20 cellular contexts compared by ENCODE assay signal in the genomic region with DNA sequence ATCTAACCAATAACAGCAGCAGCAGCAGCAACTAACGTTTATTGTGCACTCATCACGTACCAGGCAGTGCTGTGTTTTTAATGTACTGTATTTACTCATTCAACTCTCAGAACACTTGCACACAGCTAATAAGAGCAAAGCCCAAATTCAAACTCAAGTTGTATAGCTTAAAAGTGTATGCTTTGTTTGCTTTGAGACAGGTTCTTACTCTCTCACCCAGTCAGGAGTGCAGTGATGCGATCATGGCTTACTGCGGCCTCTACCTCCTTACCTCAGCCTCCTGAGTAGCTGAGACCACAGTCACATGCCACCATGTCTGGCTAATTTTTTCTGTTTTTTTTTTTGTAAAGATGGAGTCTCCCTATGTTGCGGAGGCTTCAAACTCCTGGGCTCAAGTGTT.
DNase-seq lines count a peak whose midpoint lies in the region; ATAC-seq and TF ChIP-seq lines count a peak whose summit lies in the region.
"Had no signal": no experiment of that assay in that cellular context is flagged by ENCODE, and none has a peak within 500 bp of the region (broad histone marks: within the 10 kb centered on the region; RNA-seq: fewer than 3 reads in every experiment).

No MANE protein-coding gene starts in this region.

- no peaks in the 10 kb centered on the region for H3K79me2 ChIP-seq in H9 (ENCODE audit: insufficient read depth, low read length)

- DNase-seq in NCI-H345 (lab: John Stamatoyannopoulos, UW) (peak; percentile 34), NCI-H345 treated with DMSO at 0.1 percent for 48 hours (lab: John Stamatoyannopoulos, UW; ENCODE audit: unreplicated experiment) (no peak), H9 (no peak), left lung (no peak), aorta (no peak)
- DNase-seq in activated CD4-positive, CD25-positive, alpha-beta regulatory T cell treated with anti-CD3 and anti-CD28 coated beads, Interleukin-2, amount 50 U/mL, for 72 hours, result no peak
- DNase-seq: AML-193; Calu3; CD8-positive, alpha-beta T cell; DMS53; H7; HFFc6; KG1; NCI-H1105 treated with DMSO at 0.1 percent for 48 hours; NCI-H2081 treated with DMSO at 0.1 percent for 48 hours; NCI-H748 treated with DMSO at 0.1 percent for 48 hours; OCI-M1; Right ventricle myocardium superior had no signal

- intact Hi-C loops in left lung (cut with DNase I) (no loop called here), aorta (cut with DNase I) (no loop called here)

- H4K8ac ChIP-seq in H9 (replicated peaks; ENCODE audit: insufficient read length, low read depth, low read length), result no peak overlapping the region

- H3T11ph ChIP-seq in H9 (ENCODE audit: low read length), result no peak overlapping the region

- H2AFZ ChIP-seq in H9 (ENCODE audit: low read length), result no peak overlapping the region

- no peak overlapping the region for H2BK15ac ChIP-seq in H9 (ENCODE audit: low read depth, low read length)

- H3K4me3 ChIP-seq in left lung, result no peak overlapping the region
- H3K4me3 ChIP-seq in aorta (ENCODE audit: low read length in 2 of 2), result no peak overlapping the region

- H4K20me1 ChIP-seq in H9 (ENCODE audit: control insufficient read depth, insufficient read depth, insufficient read length), result no peaks in the 10 kb centered on the region

- H3K36me3 ChIP-seq in left lung, result peaks cover 0 to 5% of the 10 kb centered on the region in 2 donors
- H3K36me3 ChIP-seq in aorta (ENCODE audit: control insufficient read depth in 1 of 2, insufficient read depth in 2 of 2, low read length in 1 of 2), result no peaks in the 10 kb centered on the region

- no peak overlapping the region for H3K9ac ChIP-seq in H9 (ENCODE audit: extremely low read depth, insufficient read length, low read length)

- no CpG with 5 or more reads among the region's 5 CpGs for WGBS in H9 (ENCODE audit: extremely low coverage, insufficient read length, low lambda C conversion rate)
- 77 to 81% methylated on average over 5 of the region's 5 CpGs for WGBS in aorta, 2 donors

- H2AK5ac ChIP-seq in H9 (ENCODE audit: insufficient read length, low read length), result no peak overlapping the region

- no peaks in the 10 kb centered on the region for H3K27me3 Mint-ChIP-seq in H9 (ENCODE audit: low read depth)

- H3K27me3 ChIP-seq in H9 (ENCODE audit: insufficient read depth, low read length), result no peaks in the 10 kb centered on the region
- no peaks in the 10 kb centered on the region for H3K27me3 ChIP-seq in left lung
- no peaks in the 10 kb centered on the region for H3K27me3 ChIP-seq in aorta (ENCODE audit: control insufficient read depth in 1 of 2, insufficient read depth in 2 of 2, low read length in 1 of 2)

- H3K36me3 Mint-ChIP-seq in H9 (ENCODE audit: insufficient read depth in 1 of 3, low read depth in 3 of 3), result no peaks in the 10 kb centered on the region

- no peak overlapping the region for H2BK120ac ChIP-seq in H9 (ENCODE audit: low read depth, low read length, poor library complexity, severe bottlenecking)

- H3K4me3 Mint-ChIP-seq in H9, result no peak overlapping the region
- H3K4me3 Mint-ChIP-seq: CD8-positive, alpha-beta T cell; HFFc6 had no signal

- no peak overlapping the region for H4K5ac ChIP-seq in H9 (ENCODE audit: insufficient read length, low read depth, low read length)

- H3K9me3 ChIP-seq in H9 (ENCODE audit: control insufficient read depth, low read depth, low read length), result no peaks in the 10 kb centered on the region
- H3K9me3 ChIP-seq in left lung, result no peaks in the 10 kb centered on the region
- no peaks in the 10 kb centered on the region for H3K9me3 ChIP-seq in aorta (ENCODE audit: control insufficient read depth, low read length)

- H3K4me2 ChIP-seq in H9 (ENCODE audit: insufficient read depth, insufficient read length, low read length), result no peak overlapping the region

- no peak overlapping the region for H3K4ac ChIP-seq in H9 (ENCODE audit: low read depth, low read length)

- H3K14ac ChIP-seq in H9 (ENCODE audit: insufficient read depth, low read length), result no peak overlapping the region

- no peaks in the 10 kb centered on the region for H3K9me3 Mint-ChIP-seq in H9
- H3K9me3 Mint-ChIP-seq: CD8-positive, alpha-beta T cell; HFFc6 had no signal

- no peak overlapping the region for H3K56ac ChIP-seq in H9 (ENCODE audit: insufficient read length, low read depth, low read length)

- peaks cover 13 to 14% of the 10 kb centered on the region in 2 experiments for H3K4me1 Mint-ChIP-seq in H9

- H3K23me2 ChIP-seq in H9 (ENCODE audit: insufficient read length, low read depth, low read length, poor library complexity, severe bottlenecking), result no peaks in the 10 kb centered on the region

- H4K91ac ChIP-seq in H9 (ENCODE audit: insufficient read length, low read depth, low read length), result no peak overlapping the region

- no peaks in the 10 kb centered on the region for H3K79me1 ChIP-seq in H9 (ENCODE audit: insufficient read depth, low read depth, low read length, poor library complexity, severe bottlenecking)

- ATAC-seq in left lung, result peak; percentile 53
- ATAC-seq in aorta (ENCODE audit: low FRiP score), result no peak
- ATAC-seq in GM18909 (IDR thresholded peaks at IDR 0.05; ENCODE audit: poor library complexity, unreplicated experiment), result no peak
- ATAC-seq: CD8-positive, alpha-beta T cell had no signal

- no peak overlapping the region for H3K27ac Mint-ChIP-seq in H9
- H3K27ac Mint-ChIP-seq: CD8-positive, alpha-beta T cell; HFFc6 had no signal

- H3K27ac ChIP-seq in H9 (ENCODE audit: insufficient read length, low read depth, low read length), result no peak overlapping the region
- peak overlapping the region; percentile 44 for H3K27ac ChIP-seq in VCaP
- H3K27ac ChIP-seq in left lung, result no peak overlapping the region
- H3K27ac ChIP-seq in aorta (ENCODE audit: low read depth in 1 of 2, low read length in 2 of 2), result no peak overlapping the region

- H2BK20ac ChIP-seq in H9 (ENCODE audit: low read depth, low read length, poor library complexity, severe bottlenecking), result peak overlapping the region; percentile 26

- no peak overlapping the region for H3K23ac ChIP-seq in H9 (ENCODE audit: insufficient read length, low read depth, low read length)

- no peak overlapping the region for H3K18ac ChIP-seq in H9 (ENCODE audit: insufficient read length, low read depth, low read length)

- TF ChIP-seq CTCF in H9 (conservative IDR thresholded peaks at IDR 0.05) (no peak), VCaP (conservative IDR thresholded peaks at IDR 0.05) (no peak), left lung (IDR thresholded peaks at IDR 0.05) (no peak)

- no peak overlapping the region for H2BK12ac ChIP-seq in H9 (ENCODE audit: insufficient read length, low read depth, low read length)

- H2BK5ac ChIP-seq in H9 (ENCODE audit: insufficient read length, low read length), result no peak overlapping the region

- H3K4me1 ChIP-seq in H9 (ENCODE audit: insufficient read depth, low read length) (no peaks in the 10 kb centered on the region), left lung (peaks cover 0 to 5% of the 10 kb centered on the region in 2 donors), aorta (ENCODE audit: control insufficient read depth in 1 of 2, insufficient read depth in 2 of 2, low read length in 2 of 2) (no peaks in the 10 kb centered on the region)
